Comparison of ENCODE assay signal across 8 cellular contexts in genomic region chr5:31639488-31640011, GRCh38. TPM values are rescaled to one million over a fixed set of nuclear protein-coding genes. Genes with fewer than 3 reads are reported as not detected.
DNase-seq lines count a peak whose midpoint lies in the region; ATAC-seq, FAIRE-seq and TF ChIP-seq lines count a peak whose summit lies in the region.

No MANE protein-coding gene starts in this region.

- CTCF ChIA-PET in activated CD8-positive, alpha-beta memory T cell treated with anti-CD3 and anti-CD28 coated beads, Interleukin-2, amount 10 ng/mL, durations not matched to agents 7 days and 5 days (lab: Charles Lee) = interaction anchor here (1.4 to 1.5 kb wide), 2 partner anchors 21 to 82 kb away, joined by 4 to 5 read pairs; no protein-coding TSS in a partner anchor

- H3K9ac ChIP-seq in stomach smooth muscle (ENCODE audit: low read length in 2 of 2) = peak overlapping the region in 1 of 2 donors; percentile 15

- H3K27me3 Mint-ChIP-seq in activated T-cell treated with anti-CD3 and anti-CD28 coated beads, Interleukin-2, amount 50 U/mL, for 24 hours = peaks cover 32% of the 10 kb centered on the region
- peaks cover 27% of the 10 kb centered on the region for H3K27me3 Mint-ChIP-seq in activated CD8-positive, alpha-beta memory T cell treated with anti-CD3 and anti-CD28 coated beads, Interleukin-2, amount 10 ng/mL, durations not matched to agents 7 days and 5 days

- peaks cover 0 to 2% of the 10 kb centered on the region in 2 donors for H3K27me3 ChIP-seq in stomach smooth muscle (ENCODE audit: control insufficient read depth in 1 of 2, insufficient read depth in 2 of 2, low read length in 2 of 2)

- no peaks in the 10 kb centered on the region for H3K9me3 Mint-ChIP-seq in activated T-cell treated with anti-CD3 and anti-CD28 coated beads, Interleukin-2, amount 50 U/mL, for 24 hours
- H3K9me3 Mint-ChIP-seq in activated CD8-positive, alpha-beta memory T cell treated with anti-CD3 and anti-CD28 coated beads, Interleukin-2, amount 10 ng/mL, durations not matched to agents 7 days and 5 days (ENCODE audit: low read depth) = no peaks in the 10 kb centered on the region

- no peak for ATAC-seq in activated CD8-positive, alpha-beta memory T cell treated with anti-CD3 and anti-CD28 coated beads, Interleukin-2, amount 10 ng/mL, durations not matched to agents 7 days and 5 days

- H3K36me3 ChIP-seq in stomach smooth muscle (ENCODE audit: control insufficient read depth in 2 of 2, insufficient read depth in 2 of 2, low read length in 2 of 2) = no peaks in the 10 kb centered on the region

- H3K4me1 Mint-ChIP-seq in activated T-cell treated with anti-CD3 and anti-CD28 coated beads, Interleukin-2, amount 50 U/mL, for 24 hours (ENCODE audit: low read depth) = peaks cover 14% of the 10 kb centered on the region
- peaks cover 3% of the 10 kb centered on the region for H3K4me1 Mint-ChIP-seq in activated CD8-positive, alpha-beta memory T cell treated with anti-CD3 and anti-CD28 coated beads, Interleukin-2, amount 10 ng/mL, durations not matched to agents 7 days and 5 days

- H3K27ac ChIP-seq in stomach smooth muscle (ENCODE audit: low read length) = no peak overlapping the region

- TF ChIP-seq POLR2A in H54 (IDR thresholded peaks at IDR 0.05; ENCODE audit: low read depth, low read length) = no peak

- no peaks in the 10 kb centered on the region for H3K36me3 Mint-ChIP-seq in activated T-cell treated with anti-CD3 and anti-CD28 coated beads, Interleukin-2, amount 50 U/mL, for 24 hours (ENCODE audit: low read depth)
- no peaks in the 10 kb centered on the region for H3K36me3 Mint-ChIP-seq in activated CD8-positive, alpha-beta memory T cell treated with anti-CD3 and anti-CD28 coated beads, Interleukin-2, amount 10 ng/mL, durations not matched to agents 7 days and 5 days

- H3K27ac Mint-ChIP-seq in activated T-cell treated with anti-CD3 and anti-CD28 coated beads, Interleukin-2, amount 50 U/mL, for 24 hours = no peak overlapping the region
- no peak overlapping the region for H3K27ac Mint-ChIP-seq in activated CD8-positive, alpha-beta memory T cell treated with anti-CD3 and anti-CD28 coated beads, Interleukin-2, amount 10 ng/mL, durations not matched to agents 7 days and 5 days

- no peaks in the 10 kb centered on the region for H3K9me3 ChIP-seq in stomach smooth muscle (ENCODE audit: control insufficient read depth in 2 of 2, low read length in 2 of 2)

- H3K4me1 ChIP-seq in stomach smooth muscle (ENCODE audit: control insufficient read depth, insufficient read depth, low read length) = peaks cover 15% of the 10 kb centered on the region

- no peak for FAIRE-seq in H54 (lab: Jason Lieb, UNC)

- H3K4me3 ChIP-seq in iPS-11a (ENCODE audit: low read depth, low read length) = peak overlapping the region; percentile 66
- H3K4me3 ChIP-seq in stomach smooth muscle (ENCODE audit: low read length in 2 of 2) = peak overlapping the region; percentile 40 to 80

- peak overlapping the region; percentile 46 for H3K4me3 Mint-ChIP-seq in activated T-cell treated with anti-CD3 and anti-CD28 coated beads, Interleukin-2, amount 50 U/mL, for 24 hours
- H3K4me3 Mint-ChIP-seq in activated CD8-positive, alpha-beta memory T cell treated with anti-CD3 and anti-CD28 coated beads, Interleukin-2, amount 10 ng/mL, durations not matched to agents 7 days and 5 days = peak overlapping the region; percentile 22

- peak; percentile 45 for DNase-seq in activated T-cell treated with anti-CD3 and anti-CD28 coated beads, Interleukin-2, amount 50 U/mL, for 24 hours
- no peak for DNase-seq in activated T-cell treated with anti-CD3 and anti-CD28 coated beads for 4 hours
- no peak for DNase-seq in activated CD8-positive, alpha-beta memory T cell treated with anti-CD3 and anti-CD28 coated beads, Interleukin-2, amount 10 ng/mL, durations not matched to agents 7 days and 5 days
- DNase-seq in SW 1271 (lab: John Stamatoyannopoulos, UW) = no peak
- DNase-seq in activated gamma-delta T cell treated with Interleukin-2 at 50 U/mL for 16 hours = no peak
- DNase-seq in H54 (ENCODE audit: insufficient read length, low spot score) = no peak

RNA-seq across cellular contexts. Expression of gene PDZD2, which starts 0.6 kb away (rescaled TPM):
- total RNA-seq in activated CD8-positive, alpha-beta memory T cell treated with anti-CD3 and anti-CD28 coated beads, Interleukin-2, amount 10 ng/mL, durations not matched to agents 7 days and 5 days = not detected
